In the genomic region with DNA sequence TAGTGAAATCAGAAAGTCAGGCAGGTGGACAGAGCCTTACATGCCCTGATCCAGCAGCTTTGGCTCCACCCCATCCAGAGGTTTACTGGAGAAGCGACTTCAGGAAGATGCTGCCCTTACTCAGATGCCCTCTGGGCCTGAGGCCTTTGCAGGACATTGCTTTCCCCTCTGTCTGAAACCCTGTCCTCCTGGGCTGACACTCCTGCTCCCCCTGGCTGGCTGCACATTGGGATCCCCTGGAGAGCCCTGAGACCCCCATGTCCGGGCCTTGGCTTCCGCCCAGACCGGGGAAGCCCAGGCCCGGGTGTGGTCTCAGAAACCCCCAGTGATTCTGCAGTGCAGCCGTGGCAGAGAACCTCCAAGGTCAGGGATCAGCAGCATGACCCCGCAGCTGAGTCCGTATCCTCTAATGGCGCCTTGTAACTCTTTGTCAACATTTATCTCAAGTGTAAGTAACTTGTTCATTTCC, we compare ENCODE assay signal across 2 cellular contexts.
TF ChIP-seq lines count a peak whose summit lies in the region.

No MANE protein-coding gene starts in this region.

TF ChIP-seq in HCT116, 20 proteins besides CTCF, POLR2A, EP300 and RAD21:
- TF ChIP-seq EZH2 (IDR thresholded peaks at IDR 0.05) (no peak), JUND (IDR thresholded peaks at IDR 0.05) (no peak), SIN3A (IDR thresholded peaks at IDR 0.05; ENCODE audit: low read depth) (no peak), SRF (IDR thresholded peaks at IDR 0.05; ENCODE audit: low read depth) (no peak), EGR1 (IDR thresholded peaks at IDR 0.05; ENCODE audit: low read depth) (no peak), ELF1 (IDR thresholded peaks at IDR 0.05; ENCODE audit: borderline replicate concordance, low read depth) (no peak), YY1 (IDR thresholded peaks at IDR 0.05; ENCODE audit: extremely low read depth, insufficient replicate concordance, low read depth, low read length) (no peak), CEBPB (IDR thresholded peaks at IDR 0.05; ENCODE audit: low read depth) (no peak), ZFX (IDR thresholded peaks at IDR 0.05) (no peak), EZH2phosphoT487 (IDR thresholded peaks at IDR 0.05; ENCODE audit: borderline replicate concordance) (no peak), ZNF274 (IDR thresholded peaks at IDR 0.05; ENCODE audit: low read depth, low read length) (no peak), MAX (IDR thresholded peaks at IDR 0.05) (no peak), CBX3 (IDR thresholded peaks at IDR 0.05; ENCODE audit: low read depth) (no peak), FOSL1 (IDR thresholded peaks at IDR 0.05; ENCODE audit: low read depth) (no peak), TCF7L2 (IDR thresholded peaks at IDR 0.05; ENCODE audit: borderline replicate concordance, extremely low read depth, insufficient read depth, insufficient read length) (no peak), SP1 (IDR thresholded peaks at IDR 0.05; ENCODE audit: low read depth) (no peak), POLR2AphosphoS5 (IDR thresholded peaks at IDR 0.05; ENCODE audit: low read depth, low read length) (no peak)
- TF ChIP-seq, protein P1, sequence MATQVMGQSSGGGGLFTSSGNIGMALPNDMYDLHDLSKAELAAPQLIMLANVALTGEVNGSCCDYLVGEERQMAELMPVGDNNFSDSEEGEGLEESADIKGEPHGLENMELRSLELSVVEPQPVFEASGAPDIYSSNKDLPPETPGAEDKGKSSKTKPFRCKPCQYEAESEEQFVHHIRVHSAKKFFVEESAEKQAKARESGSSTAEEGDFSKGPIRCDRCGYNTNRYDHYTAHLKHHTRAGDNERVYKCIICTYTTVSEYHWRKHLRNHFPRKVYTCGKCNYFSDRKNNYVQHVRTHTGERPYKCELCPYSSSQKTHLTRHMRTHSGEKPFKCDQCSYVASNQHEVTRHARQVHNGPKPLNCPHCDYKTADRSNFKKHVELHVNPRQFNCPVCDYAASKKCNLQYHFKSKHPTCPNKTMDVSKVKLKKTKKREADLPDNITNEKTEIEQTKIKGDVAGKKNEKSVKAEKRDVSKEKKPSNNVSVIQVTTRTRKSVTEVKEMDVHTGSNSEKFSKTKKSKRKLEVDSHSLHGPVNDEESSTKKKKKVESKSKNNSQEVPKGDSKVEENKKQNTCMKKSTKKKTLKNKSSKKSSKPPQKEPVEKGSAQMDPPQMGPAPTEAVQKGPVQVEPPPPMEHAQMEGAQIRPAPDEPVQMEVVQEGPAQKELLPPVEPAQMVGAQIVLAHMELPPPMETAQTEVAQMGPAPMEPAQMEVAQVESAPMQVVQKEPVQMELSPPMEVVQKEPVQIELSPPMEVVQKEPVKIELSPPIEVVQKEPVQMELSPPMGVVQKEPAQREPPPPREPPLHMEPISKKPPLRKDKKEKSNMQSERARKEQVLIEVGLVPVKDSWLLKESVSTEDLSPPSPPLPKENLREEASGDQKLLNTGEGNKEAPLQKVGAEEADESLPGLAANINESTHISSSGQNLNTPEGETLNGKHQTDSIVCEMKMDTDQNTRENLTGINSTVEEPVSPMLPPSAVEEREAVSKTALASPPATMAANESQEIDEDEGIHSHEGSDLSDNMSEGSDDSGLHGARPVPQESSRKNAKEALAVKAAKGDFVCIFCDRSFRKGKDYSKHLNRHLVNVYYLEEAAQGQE (IDR thresholded peaks at IDR 0.05; ENCODE audit: low read depth), result no peak
- TF ChIP-seq, protein P2, sequence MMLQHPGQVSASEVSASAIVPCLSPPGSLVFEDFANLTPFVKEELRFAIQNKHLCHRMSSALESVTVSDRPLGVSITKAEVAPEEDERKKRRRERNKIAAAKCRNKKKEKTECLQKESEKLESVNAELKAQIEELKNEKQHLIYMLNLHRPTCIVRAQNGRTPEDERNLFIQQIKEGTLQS (IDR thresholded peaks at IDR 0.05), result no peak
- TF ChIP-seq, protein P3, sequence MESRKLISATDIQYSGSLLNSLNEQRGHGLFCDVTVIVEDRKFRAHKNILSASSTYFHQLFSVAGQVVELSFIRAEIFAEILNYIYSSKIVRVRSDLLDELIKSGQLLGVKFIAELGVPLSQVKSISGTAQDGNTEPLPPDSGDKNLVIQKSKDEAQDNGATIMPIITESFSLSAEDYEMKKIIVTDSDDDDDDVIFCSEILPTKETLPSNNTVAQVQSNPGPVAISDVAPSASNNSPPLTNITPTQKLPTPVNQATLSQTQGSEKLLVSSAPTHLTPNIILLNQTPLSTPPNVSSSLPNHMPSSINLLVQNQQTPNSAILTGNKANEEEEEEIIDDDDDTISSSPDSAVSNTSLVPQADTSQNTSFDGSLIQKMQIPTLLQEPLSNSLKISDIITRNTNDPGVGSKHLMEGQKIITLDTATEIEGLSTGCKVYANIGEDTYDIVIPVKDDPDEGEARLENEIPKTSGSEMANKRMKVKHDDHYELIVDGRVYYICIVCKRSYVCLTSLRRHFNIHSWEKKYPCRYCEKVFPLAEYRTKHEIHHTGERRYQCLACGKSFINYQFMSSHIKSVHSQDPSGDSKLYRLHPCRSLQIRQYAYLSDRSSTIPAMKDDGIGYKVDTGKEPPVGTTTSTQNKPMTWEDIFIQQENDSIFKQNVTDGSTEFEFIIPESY (IDR thresholded peaks at IDR 0.05; ENCODE audit: extremely low read depth, insufficient replicate concordance, low read length), result no peak

TF ChIP-seq in HepG2, 621 proteins besides CTCF, POLR2A, EP300 and RAD21:
- TF ChIP-seq BRD4 (CRISPR knock-in tag; IDR thresholded peaks at IDR 0.05), result no peak
- TF ChIP-seq ZNF580 (CRISPR knock-in tag; IDR thresholded peaks at IDR 0.05; ENCODE audit: borderline replicate concordance, low read depth), result no peak
- no peak for TF ChIP-seq ZNF660 (CRISPR knock-in tag; IDR thresholded peaks at IDR 0.05; ENCODE audit: borderline replicate concordance, low read depth)
- no peak for TF ChIP-seq FOXA1 (IDR thresholded peaks at IDR 0.05)
- no peak for TF ChIP-seq FOXA1 (CRISPR knock-in tag; IDR thresholded peaks at IDR 0.05)
- no peak for TF ChIP-seq ZNF24 (IDR thresholded peaks at IDR 0.05)
- no peak for TF ChIP-seq MTA1 (CRISPR knock-in tag; IDR thresholded peaks at IDR 0.05; ENCODE audit: borderline replicate concordance)
- TF ChIP-seq GFI1 (CRISPR knock-in tag; IDR thresholded peaks at IDR 0.05; ENCODE audit: borderline replicate concordance), result no peak
- TF ChIP-seq HDAC6 (IDR thresholded peaks at IDR 0.05; ENCODE audit: low read depth, low read length), result no peak
- TF ChIP-seq RBFOX2 (IDR thresholded peaks at IDR 0.05; ENCODE audit: low read depth, low read length), result no peak
